In the genomic region with DNA sequence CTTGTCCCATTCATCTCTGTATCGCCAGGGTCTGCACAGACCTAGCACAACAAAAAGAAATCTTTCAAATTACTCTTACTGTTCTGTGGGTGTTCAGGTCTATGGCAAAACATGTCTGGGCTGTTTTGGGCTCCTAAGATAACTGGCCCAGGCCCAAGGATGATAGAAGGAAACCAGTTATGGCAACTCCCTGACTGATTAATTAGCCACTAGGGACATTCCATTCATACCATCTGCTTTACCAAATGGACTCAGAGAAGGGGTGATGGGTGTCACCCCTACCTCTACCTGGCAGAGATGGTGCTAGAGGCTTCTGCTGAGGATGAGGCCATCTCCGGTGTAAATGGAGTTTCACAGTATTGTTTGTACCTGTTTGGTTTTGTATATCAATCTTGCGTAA, we compare ENCODE assay signal across 11 cellular contexts. TPM values are rescaled to one million over a fixed set of nuclear protein-coding genes. Genes with fewer than 3 reads are reported as not detected.
DNase-seq lines count a peak whose midpoint lies in the region; ATAC-seq and TF ChIP-seq lines count a peak whose summit lies in the region.
"Had no signal": no experiment of that assay in that cellular context is flagged by ENCODE, and none has a peak within 500 bp of the region (broad histone marks: within the 10 kb centered on the region; RNA-seq: fewer than 3 reads in every experiment).

No MANE protein-coding gene starts in this region.

- H3K36me3 ChIP-seq in muscle layer of duodenum (ENCODE audit: control insufficient read depth in 1 of 2, insufficient read depth in 2 of 2, low read length in 2 of 2) (peaks cover 2 to 7% of the 10 kb centered on the region in 2 donors), sigmoid colon (peaks cover 0 to under 1% (median 0%) of the 10 kb centered on the region in 4 donors)

- peak overlapping the region in 2 of 5 experiments; percentile 57 to 59 for H3K27ac Mint-ChIP-seq in brain
- H3K27ac Mint-ChIP-seq: stimulated activated naive B cell treated with anti-CD40 and anti-IgM and Interleukin-4, amounts not matched to agents 10 μg/mL and 1 μg/mL and 100 μg/mL, for 72 hours had no signal

- no peak for TF ChIP-seq EP300 in sigmoid colon (IDR thresholded peaks at IDR 0.05)

- ATAC-seq in GM18873 (IDR thresholded peaks at IDR 0.05; ENCODE audit: low FRiP score, unreplicated experiment), result no peak
- ATAC-seq: stimulated activated naive B cell treated with anti-CD40 and anti-IgM and Interleukin-4, amounts not matched to agents 10 μg/mL and 1 μg/mL and 100 μg/mL, for 72 hours had no signal

- no peak for TF ChIP-seq POLR2A in sigmoid colon (IDR thresholded peaks at IDR 0.05)

- peaks cover 3% of the 10 kb centered on the region for H3K27me3 Mint-ChIP-seq in brain

- peaks cover 31% of the 10 kb centered on the region for H3K4me1 Mint-ChIP-seq in brain

- TF ChIP-seq CTCF in brain (conservative IDR thresholded peaks at IDR 0.05) (no peak), sigmoid colon (IDR thresholded peaks at IDR 0.05) (no peak)

- DNase-seq in AG20443 (ENCODE audit: low spot score), result peak; percentile 28
- peak; percentile 13 for DNase-seq in HCEC 1CT
- no peak for DNase-seq in sigmoid colon
- DNase-seq in NCI-H526 (lab: John Stamatoyannopoulos, UW), result no peak
- DNase-seq in NCI-H128 (lab: John Stamatoyannopoulos, UW; ENCODE audit: unreplicated experiment), result no peak
- DNase-seq: effector CD8-positive, alpha-beta T cell; NCI-H1436 treated with DMSO at 0.1 percent for 48 hours; stimulated activated naive B cell treated with anti-CD40 and anti-IgM and Interleukin-4, amounts not matched to agents 10 μg/mL and 1 μg/mL and 100 μg/mL, for 72 hours had no signal

- H3K27me3 ChIP-seq in muscle layer of duodenum (ENCODE audit: low read depth, low read length) (no peaks in the 10 kb centered on the region), sigmoid colon (no peaks in the 10 kb centered on the region)

- WGBS in sigmoid colon, 2 donors, result 94 to 96% methylated on average over 3 of the region's 3 CpGs

- H3K4me1 ChIP-seq in muscle layer of duodenum (ENCODE audit: control insufficient read depth in 1 of 2, insufficient read depth in 2 of 2, low read length in 2 of 2), result no peaks in the 10 kb centered on the region
- H3K4me1 ChIP-seq in sigmoid colon, result peaks cover 0 to 23% (median 14%) of the 10 kb centered on the region in 4 donors

- intact Hi-C loops in sigmoid colon (cut with DNase I), result loop anchor here (5.0 kb wide), 1 partner anchor 70 kb away; the partner anchor contains the start of genes FKBP15 and SLC31A1

- peak overlapping the region in 1 of 2 donors; percentile 72 for H3K4me3 ChIP-seq in muscle layer of duodenum (ENCODE audit: low read depth in 1 of 2, low read length in 2 of 2)
- H3K4me3 ChIP-seq in sigmoid colon, result peak overlapping the region in 1 of 4 donors; percentile 5

- H3K27ac ChIP-seq in muscle layer of duodenum (ENCODE audit: low read length) (peak overlapping the region; percentile 24), sigmoid colon (peak overlapping the region in 2 of 4 donors; percentile 18 to 84)

- H3K9me3 ChIP-seq in muscle layer of duodenum (ENCODE audit: control insufficient read depth in 1 of 2, low read length in 2 of 2), result no peaks in the 10 kb centered on the region
- no peaks in the 10 kb centered on the region for H3K9me3 ChIP-seq in sigmoid colon

- H3K36me3 Mint-ChIP-seq in brain, result no peaks in the 10 kb centered on the region

- no peaks in the 10 kb centered on the region for H3K9me3 Mint-ChIP-seq in brain
- H3K9me3 Mint-ChIP-seq: stimulated activated naive B cell treated with anti-CD40 and anti-IgM and Interleukin-4, amounts not matched to agents 10 μg/mL and 1 μg/mL and 100 μg/mL, for 72 hours had no signal

- peak overlapping the region; percentile 80 to 91 (median 83) for H3K4me3 Mint-ChIP-seq in brain

RNA-seq across cellular contexts. Expression of gene SLC31A2, which starts 1.9 kb away (rescaled TPM):
- polyA plus RNA-seq in brain (ENCODE audit: insufficient read depth, low read depth, low replicate concordance) (35.5 TPM), sigmoid colon (10 to 100 TPM; 10.8 to 19.9 (median 13.0) TPM)
- 10 to 100 TPM in 2 of 4 donors, 1 to 10 TPM in 2; 4.5 to 12.5 (median 7.7) TPM for total RNA-seq in sigmoid colon

Comparison
In these comparisons a context has a peak if more than half of its experiments do, and no peak if none do; other contexts are left out.
1. DNase-seq: peak in AG20443 (single experiment) and HCEC 1CT (single experiment); none in sigmoid colon (single experiment), NCI-H526 (0 of 2) and NCI-H128 (single experiment).